Comparison of ENCODE assay signal across 8 cellular contexts in the genomic region with DNA sequence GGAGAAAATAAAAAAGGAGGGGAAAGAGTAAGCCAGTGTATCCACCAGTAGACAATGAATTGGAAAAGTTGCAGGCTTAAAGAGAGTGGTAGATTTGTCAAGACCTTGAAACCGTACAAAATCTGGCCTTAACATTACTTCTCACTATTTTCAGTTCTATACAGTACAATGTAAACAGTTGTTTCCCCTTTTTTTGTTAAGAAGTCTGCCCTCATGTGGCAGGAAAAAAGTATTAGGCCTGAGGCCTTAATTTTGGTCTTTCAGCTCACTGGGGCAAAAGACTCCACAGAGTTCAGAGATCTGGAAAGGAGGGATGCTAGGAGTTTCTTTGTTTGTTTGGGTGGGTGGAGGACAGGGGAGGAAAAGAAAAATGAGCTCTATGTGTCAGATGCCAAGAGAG.
DNase-seq lines count a peak whose midpoint lies in the region; ATAC-seq, FAIRE-seq and TF ChIP-seq lines count a peak whose summit lies in the region.

No MANE protein-coding gene starts in this region.

- H3K27ac ChIP-seq in PC-3 (ENCODE audit: low read length), result no peak overlapping the region

- no peaks in the 10 kb centered on the region for H3K4me1 ChIP-seq in PC-3 (ENCODE audit: insufficient read depth, low read length)

- peak; percentile 85 for FAIRE-seq in A204.1 (lab: Jason Lieb, UNC)

- H3K79me2 ChIP-seq in PC-3 (ENCODE audit: low read length), result no peaks in the 10 kb centered on the region

- H3K9me3 Mint-ChIP-seq in stimulated activated memory B cell treated with anti-CD40 and anti-IgM and Interleukin-4, amounts not matched to agents 10 μg/mL and 1 μg/mL and 100 μg/mL, for 72 hours, result no peaks in the 10 kb centered on the region

- no peak overlapping the region for H3K27ac Mint-ChIP-seq in stimulated activated memory B cell treated with anti-CD40 and anti-IgM and Interleukin-4, amounts not matched to agents 10 μg/mL and 1 μg/mL and 100 μg/mL, for 72 hours

- no peaks in the 10 kb centered on the region for H3K9me3 ChIP-seq in PC-3 (ENCODE audit: low read length)

- no peak overlapping the region for H2AFZ ChIP-seq in PC-3 (ENCODE audit: low read length)

- H3K27me3 ChIP-seq in PC-3 (ENCODE audit: low read length), result peaks cover 21% of the 10 kb centered on the region; the same call in 1 of the 2 replicates

- no peaks in the 10 kb centered on the region for H4K20me1 ChIP-seq in PC-3 (ENCODE audit: low read length)

- no peak overlapping the region for H3K4me3 Mint-ChIP-seq in stimulated activated memory B cell treated with anti-CD40 and anti-IgM and Interleukin-4, amounts not matched to agents 10 μg/mL and 1 μg/mL and 100 μg/mL, for 72 hours

- H3K36me3 ChIP-seq in PC-3 (ENCODE audit: low read depth, low read length), result no peaks in the 10 kb centered on the region

- CTCF ChIA-PET in PC-3 (lab: Charles Lee), result no interaction called here

- H3K4me1 Mint-ChIP-seq in stimulated activated memory B cell treated with anti-CD40 and anti-IgM and Interleukin-4, amounts not matched to agents 10 μg/mL and 1 μg/mL and 100 μg/mL, for 72 hours, result no peaks in the 10 kb centered on the region

- H3K36me3 Mint-ChIP-seq in stimulated activated memory B cell treated with anti-CD40 and anti-IgM and Interleukin-4, amounts not matched to agents 10 μg/mL and 1 μg/mL and 100 μg/mL, for 72 hours, result no peaks in the 10 kb centered on the region

- no peaks in the 10 kb centered on the region for H3K9me2 ChIP-seq in PC-3 (replicated peaks; ENCODE audit: low read length)

- peaks cover 9% of the 10 kb centered on the region for H3K27me3 Mint-ChIP-seq in stimulated activated memory B cell treated with anti-CD40 and anti-IgM and Interleukin-4, amounts not matched to agents 10 μg/mL and 1 μg/mL and 100 μg/mL, for 72 hours

- BruUV-seq in PC-3 (replicated peaks; lab: Mats Ljungman, UMichigan), result no TSS peak

- H3K4me2 ChIP-seq in PC-3 (ENCODE audit: low read length), result no peak overlapping the region

- peak; percentile 51 for DNase-seq in PC-3
- peak; percentile 12 for DNase-seq in iris pigment epithelial cell (ENCODE audit: low read depth)
- no peak for DNase-seq in cortex of kidney (lab: John Stamatoyannopoulos, UW)
- DNase-seq in dedifferentiated amniotic fluid mesenchymal stem cell (ENCODE audit: extremely low spot score), result no peak

- intact Hi-C loops in PC-3 (cut with micrococcal nuclease), result no loop called here

- H3K4me3 ChIP-seq in PC-3 (ENCODE audit: low read length), result no peak overlapping the region

- no peak overlapping the region for H3K9ac ChIP-seq in PC-3 (ENCODE audit: low read length)

- H3F3A ChIP-seq in PC-3 (ENCODE audit: low read length, unreplicated experiment), result no peaks in the 10 kb centered on the region

- TF ChIP-seq CTCF in GM12873 (IDR thresholded peaks at IDR 0.05; ENCODE audit: insufficient read depth, low read depth, low read length, missing control alignments) (peak; percentile 49), PC-3 (conservative IDR thresholded peaks at IDR 0.05; ENCODE audit: low read depth, low read length) (peak; percentile 63)

- peak; percentile 84 for ATAC-seq in HG02840 (IDR thresholded peaks at IDR 0.05; ENCODE audit: low FRiP score, unreplicated experiment)
- peak; percentile 55 for ATAC-seq in PC-3
- no peak for ATAC-seq in stimulated activated memory B cell treated with anti-CD40 and anti-IgM and Interleukin-4, amounts not matched to agents 10 μg/mL and 1 μg/mL and 100 μg/mL, for 72 hours

- POLR2A ChIA-PET in PC-3 (lab: Charles Lee; ENCODE audit: unreplicated experiment), result no interaction called here

Comparison
In these comparisons a context has a peak if more than half of its experiments do, and no peak if none do; other contexts are left out.
1. DNase-seq: peak in PC-3 (single experiment) and iris pigment epithelial cell (single experiment); none in cortex of kidney (single experiment) and dedifferentiated amniotic fluid mesenchymal stem cell (single experiment).